ENCODE assay signal across 18 cellular contexts in genomic region chr7:94028768-94029167, GRCh38. TPM values are rescaled to one million over a fixed set of nuclear protein-coding genes. Genes with fewer than 3 reads are reported as not detected.
A peak's percentile ranks its signal among the peaks of the same experiment; 100 is the strongest.
DNase-seq lines count a peak whose midpoint lies in the region; FAIRE-seq and TF ChIP-seq lines count a peak whose summit lies in the region.
"Had no signal": no experiment of that assay in that cellular context is flagged by ENCODE, and none has a peak within 500 bp of the region (broad histone marks: within the 10 kb centered on the region; RNA-seq: fewer than 3 reads in every experiment).

No MANE protein-coding gene starts in this region.

- CTCF ChIA-PET in OCI-LY7 (lab: Charles Lee; ENCODE audit: unreplicated experiment): no interaction called here

- BruUV-seq in OCI-LY7 (replicated peaks; lab: Mats Ljungman, UMichigan): no TSS peak

- peaks cover 15% of the 10 kb centered on the region for H3K4me1 ChIP-seq in OCI-LY7 (ENCODE audit: insufficient read depth, low read length, poor library complexity, severe bottlenecking)

- POLR2A ChIA-PET in OCI-LY7 (lab: Charles Lee): interaction anchor here (0.9 kb wide), 2 partner anchors 16 to 59 kb away, joined by 3 to 5 read pairs; no protein-coding TSS in a partner anchor

- H2AFZ ChIP-seq in OCI-LY7 (ENCODE audit: low read length): peak overlapping the region; percentile 79; the same call in 1 of the 2 replicates

- no peaks in the 10 kb centered on the region for H3K9me2 ChIP-seq in OCI-LY7 (ENCODE audit: insufficient read depth, low read length)

- H3K79me2 ChIP-seq in OCI-LY7 (ENCODE audit: insufficient read depth, low read depth, low read length): no peaks in the 10 kb centered on the region

- no peak overlapping the region for H3K4me3 ChIP-seq in OCI-LY7 (ENCODE audit: low read depth, low read length, poor library complexity, severe bottlenecking)
- H3K4me3 ChIP-seq in fibroblast of the aortic adventitia (ENCODE audit: low read depth, low read length): no peak overlapping the region
- H3K4me3 ChIP-seq: cardiac muscle cell, lung had no signal

- no peak overlapping the region for H3K27ac ChIP-seq in OCI-LY7 (ENCODE audit: low read depth, low read length, poor library complexity, severe bottlenecking)
- H3K27ac ChIP-seq: cardiac muscle cell, neutrophil had no signal

- no peaks in the 10 kb centered on the region for H3K9me3 ChIP-seq in OCI-LY7 (ENCODE audit: low read length)
- H3K9me3 ChIP-seq: neutrophil had no signal

- TF ChIP-seq CTCF in OCI-LY7 (conservative IDR thresholded peaks at IDR 0.05; ENCODE audit: low read length): no peak
- TF ChIP-seq CTCF in fibroblast of the aortic adventitia (IDR thresholded peaks at IDR 0.05; ENCODE audit: insufficient read depth, low read length): no peak

- TF ChIP-seq POLR2A in H54 (IDR thresholded peaks at IDR 0.05; ENCODE audit: low read depth, low read length) (no peak), erythroblast (IDR thresholded peaks at IDR 0.05; ENCODE audit: low read length) (no peak)

- no peak overlapping the region for H3K4me2 ChIP-seq in OCI-LY7 (ENCODE audit: low read length)

- intact Hi-C loops in OCI-LY7 (cut with micrococcal nuclease; ENCODE audit: unreplicated experiment): no loop called here

- DNase-seq in A172 (ENCODE audit: low spot score): peak; percentile 48
- peak; percentile 4 for DNase-seq in H54 (ENCODE audit: insufficient read length, low spot score)
- no peak for DNase-seq in OCI-LY7 (ENCODE audit: low spot score)
- peak; percentile 49 for DNase-seq in fibroblast of the aortic adventitia (ENCODE audit: low read depth)
- DNase-seq in erythroblast (lab: John Stamatoyannopoulos, UW): no peak
- DNase-seq in dermis blood vessel endothelial cell: no peak
- DNase-seq in stimulated activated CD4-positive, alpha-beta T cell treated with anti-CD3 and anti-CD28 coated beads, Interleukin-4, amount 100 ng/mL, for 1 hour: no peak
- DNase-seq in NCI-H1694 treated with DMSO at 0.1 percent for 48 hours (lab: John Stamatoyannopoulos, UW): no peak
- DNase-seq: H9, NCI-H1436 treated with DMSO at 0.1 percent for 48 hours, NCI-H526, SIG-M5, small intestine had no signal

- H4K20me1 ChIP-seq in OCI-LY7 (ENCODE audit: insufficient read depth, low read length): no peaks in the 10 kb centered on the region

- FAIRE-seq in H54 (lab: Jason Lieb, UNC): no peak
- FAIRE-seq: A204.1, small intestine, TTC549 had no signal

- H3K36me3 ChIP-seq in OCI-LY7 (ENCODE audit: insufficient read depth, low read length): no peaks in the 10 kb centered on the region
- H3K36me3 ChIP-seq: cardiac muscle cell, neutrophil had no signal

RNA-seq across cellular contexts. Expression of gene BET1, which starts 24.6 kb away (rescaled TPM):
- total RNA-seq in A172 (2014; rRNA removed; shearing (Covaris generic)): 53.1 and 62.2 TPM in 2 replicates
- 14.3 and 20.4 TPM in 2 replicates for total RNA-seq in OCI-LY7 (2014; rRNA removed; shearing (Covaris generic))
- total RNA-seq in OCI-LY7 (2022) (31.6 and 32.8 TPM in 2 replicates), fibroblast of the aortic adventitia (ENCODE audit: low replicate concordance) (48.3 and 60.8 TPM in 2 replicates), dermis blood vessel endothelial cell (38.6 and 64.3 TPM in 2 replicates)

Comparison
In these comparisons a context has a peak if more than half of its experiments do, and no peak if none do; other contexts are left out.
1. DNase-seq: peak in A172 (single experiment), H54 (single experiment) and fibroblast of the aortic adventitia (single experiment); none in OCI-LY7 (single experiment), erythroblast (0 of 2), dermis blood vessel endothelial cell (single experiment), stimulated activated CD4-positive, alpha-beta T cell treated with anti-CD3 and anti-CD28 coated beads, Interleukin-4, amount 100 ng/mL, for 1 hour (single experiment) and NCI-H1694 treated with DMSO at 0.1 percent for 48 hours (single experiment).